8 cellular contexts compared by ENCODE assay signal in genomic region chr11:17276236-17277023, GRCh38. TPM values are rescaled to one million over a fixed set of nuclear protein-coding genes. Genes with fewer than 3 reads are reported as not detected.
DNase-seq lines count a peak whose midpoint lies in the region; ATAC-seq lines count a peak whose summit lies in the region.

Gene NUCB2 (plus strand): TSS chr11:17276739. CDS start chr11:17295324, 18,585 bp downstream.

- peak within 1 kb of the TSS; percentile 7 to 46 for H3K27ac Mint-ChIP-seq in effector memory CD8-positive, alpha-beta T cell

- peaks cover 19 to 28% of the 10 kb centered on the region in 2 donors for H3K4me1 Mint-ChIP-seq in effector memory CD8-positive, alpha-beta T cell (ENCODE audit: low read depth in 2 of 2)

- ATAC-seq in GM21360 (IDR thresholded peaks at IDR 0.05; ENCODE audit: unreplicated experiment) = peak; percentile 95
- ATAC-seq in effector memory CD8-positive, alpha-beta T cell (replicated peaks) = peak; percentile 94

- no peaks in the 10 kb centered on the region for H3K9me3 Mint-ChIP-seq in effector memory CD8-positive, alpha-beta T cell

- peaks cover 19% of the 10 kb centered on the region for H3K36me3 Mint-ChIP-seq in effector memory CD8-positive, alpha-beta T cell (ENCODE audit: insufficient read depth)

- H3K27me3 Mint-ChIP-seq in effector memory CD8-positive, alpha-beta T cell = no peaks in the 10 kb centered on the region

- H3K4me3 Mint-ChIP-seq in effector memory CD8-positive, alpha-beta T cell = peak within 1 kb of the TSS; percentile 63 to 95

- DNase-seq in COLO668 (lab: John Stamatoyannopoulos, UW; ENCODE audit: unreplicated experiment) = peak; percentile 97
- peak; percentile 95 for DNase-seq in HT1080 (ENCODE audit: low read depth)
- peak; percentile 94 for DNase-seq in NOMO-1 treated with DMSO at 0.1 percent for 48 hours (lab: John Stamatoyannopoulos, UW; ENCODE audit: unreplicated experiment)
- DNase-seq in activated CD8-positive, alpha-beta memory T cell treated with anti-CD3 and anti-CD28 coated beads for 4 hours (ENCODE audit: low read depth in 2 of 2) = peak; percentile 91 to 92
- peak; percentile 92 to 94 (median 93) for DNase-seq in effector memory CD8-positive, alpha-beta T cell
- peak; percentile 98 for DNase-seq in medulla oblongata (ENCODE audit: extremely low spot score)
- peak; percentile 93 for DNase-seq in stimulated activated CD8-positive, alpha-beta memory T cell treated with anti-CD3 and anti-CD28 coated beads, Interleukin-12 subunit alpha, Interleukin-12 subunit beta, amount 100 ng/mL, for 1 hour (ENCODE audit: low read depth)

RNA-seq across cellular contexts. Expression of gene NUCB2, which starts in this region (rescaled TPM):
- total RNA-seq in HT1080 (2014; rRNA removed; shearing (Covaris generic)) = 20.1 and 21.1 TPM in 2 replicates
- 31.0 and 39.9 TPM in 2 replicates for polyA plus RNA-seq in HT1080 (2015; cell fraction: cytosol; rRNA removed)
- polyA plus RNA-seq in HT1080 (2015; cell fraction: nucleus; rRNA removed) = 42.6 and 54.1 TPM in 2 replicates

Comparison
In these comparisons a context has a peak if more than half of its experiments do, and no peak if none do; other contexts are left out.
1. Peak in every context shown above with its lines: DNase-seq and ATAC-seq.